1 cellular context compared by ENCODE assay signal in genomic region chr2:79833235-79833878, GRCh38.
TF ChIP-seq lines count a peak whose summit lies in the region.

No MANE protein-coding gene starts in this region.

TF ChIP-seq in neural cell, 6 proteins besides CTCF, POLR2A, EP300 and RAD21 (continued from another document):
- TF ChIP-seq, protein P1, sequence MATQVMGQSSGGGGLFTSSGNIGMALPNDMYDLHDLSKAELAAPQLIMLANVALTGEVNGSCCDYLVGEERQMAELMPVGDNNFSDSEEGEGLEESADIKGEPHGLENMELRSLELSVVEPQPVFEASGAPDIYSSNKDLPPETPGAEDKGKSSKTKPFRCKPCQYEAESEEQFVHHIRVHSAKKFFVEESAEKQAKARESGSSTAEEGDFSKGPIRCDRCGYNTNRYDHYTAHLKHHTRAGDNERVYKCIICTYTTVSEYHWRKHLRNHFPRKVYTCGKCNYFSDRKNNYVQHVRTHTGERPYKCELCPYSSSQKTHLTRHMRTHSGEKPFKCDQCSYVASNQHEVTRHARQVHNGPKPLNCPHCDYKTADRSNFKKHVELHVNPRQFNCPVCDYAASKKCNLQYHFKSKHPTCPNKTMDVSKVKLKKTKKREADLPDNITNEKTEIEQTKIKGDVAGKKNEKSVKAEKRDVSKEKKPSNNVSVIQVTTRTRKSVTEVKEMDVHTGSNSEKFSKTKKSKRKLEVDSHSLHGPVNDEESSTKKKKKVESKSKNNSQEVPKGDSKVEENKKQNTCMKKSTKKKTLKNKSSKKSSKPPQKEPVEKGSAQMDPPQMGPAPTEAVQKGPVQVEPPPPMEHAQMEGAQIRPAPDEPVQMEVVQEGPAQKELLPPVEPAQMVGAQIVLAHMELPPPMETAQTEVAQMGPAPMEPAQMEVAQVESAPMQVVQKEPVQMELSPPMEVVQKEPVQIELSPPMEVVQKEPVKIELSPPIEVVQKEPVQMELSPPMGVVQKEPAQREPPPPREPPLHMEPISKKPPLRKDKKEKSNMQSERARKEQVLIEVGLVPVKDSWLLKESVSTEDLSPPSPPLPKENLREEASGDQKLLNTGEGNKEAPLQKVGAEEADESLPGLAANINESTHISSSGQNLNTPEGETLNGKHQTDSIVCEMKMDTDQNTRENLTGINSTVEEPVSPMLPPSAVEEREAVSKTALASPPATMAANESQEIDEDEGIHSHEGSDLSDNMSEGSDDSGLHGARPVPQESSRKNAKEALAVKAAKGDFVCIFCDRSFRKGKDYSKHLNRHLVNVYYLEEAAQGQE (IDR thresholded peaks at IDR 0.05; ENCODE audit: borderline replicate concordance), result no peak
- TF ChIP-seq POLR2AphosphoS5 (IDR thresholded peaks at IDR 0.05) (no peak), EZH2 (IDR thresholded peaks at IDR 0.05; ENCODE audit: borderline replicate concordance, insufficient read depth, low read length, poor library complexity, severe bottlenecking) (no peak), MXI1 (conservative IDR thresholded peaks at IDR 0.05; ENCODE audit: poor library complexity, severe bottlenecking) (no peak), SMC3 (conservative IDR thresholded peaks at IDR 0.05; ENCODE audit: poor library complexity) (no peak)
